ENCODE assay signal across 25 cellular contexts in genomic region chr18:59420244-59420643, GRCh38.
"Had no signal": no experiment of that assay in that cellular context is flagged by ENCODE, and none has a peak within 500 bp of the region (broad histone marks: within the 10 kb centered on the region; RNA-seq: fewer than 3 reads in every experiment).

No MANE protein-coding gene starts in this region.

- ATAC-seq: left lung; right lobe of liver; stimulated activated naive B cell treated with anti-CD40 and anti-IgM and Interleukin-4, amounts not matched to agents 10 μg/mL and 1 μg/mL and 100 μg/mL, for 72 hours had no signal

- FAIRE-seq: colon, keratinocyte had no signal

- H3K4me3 ChIP-seq: esophagus squamous epithelium, gastrocnemius medialis, heart right ventricle, left lung, lung, prostate gland, right lobe of liver, spleen, stomach, thoracic aorta, transverse colon had no signal

- H3K27ac Mint-ChIP-seq: naive B cell; stimulated activated naive B cell treated with anti-CD40 and anti-IgM and Interleukin-4, amounts not matched to agents 10 μg/mL and 1 μg/mL and 100 μg/mL, for 72 hours had no signal

- H3K4me1 Mint-ChIP-seq: naive B cell; stimulated activated naive B cell treated with anti-CD40 and anti-IgM and Interleukin-4, amounts not matched to agents 10 μg/mL and 1 μg/mL and 100 μg/mL, for 72 hours had no signal

- H3K27me3 ChIP-seq: right lobe of liver, transverse colon had no signal

- H3K4me1 ChIP-seq: esophagus squamous epithelium, gastrocnemius medialis, heart right ventricle, left lung, parathyroid adenoma, prostate gland, right lobe of liver, spleen, transverse colon had no signal

- H3K36me3 Mint-ChIP-seq: naive B cell; stimulated activated naive B cell treated with anti-CD40 and anti-IgM and Interleukin-4, amounts not matched to agents 10 μg/mL and 1 μg/mL and 100 μg/mL, for 72 hours had no signal

- DNase-seq: cerebellar nuclear complex; dermis blood vessel endothelial cell; esophagus squamous epithelium; gastrocnemius medialis; heart right ventricle; left lung; mesenchymal stem cell; naive B cell; occipital lobe; right lobe of liver; spleen; stimulated activated CD4-positive, alpha-beta T cell treated with anti-CD3 and anti-CD28 coated beads, Interleukin-15, amount 100 ng/mL, for 24 hours; stimulated activated CD4-positive, alpha-beta T cell treated with anti-CD3 and anti-CD28 coated beads, Interleukin-1b, Interleukin-23, amount 100 ng/mL, for 48 hours; stimulated activated CD4-positive, alpha-beta T cell treated with anti-CD3 and anti-CD28 coated beads, Interleukin-4, amount 100 ng/mL, for 24 hours; stimulated activated naive B cell treated with anti-CD40 and anti-IgM and Interleukin-4, amounts not matched to agents 10 μg/mL and 1 μg/mL and 100 μg/mL, for 72 hours; stomach; substantia nigra; transverse colon had no signal

- H3K4me3 Mint-ChIP-seq: nephron; stimulated activated naive B cell treated with anti-CD40 and anti-IgM and Interleukin-4, amounts not matched to agents 10 μg/mL and 1 μg/mL and 100 μg/mL, for 72 hours had no signal

- H3K36me3 ChIP-seq: esophagus squamous epithelium, gastrocnemius medialis, heart right ventricle, left lung, prostate gland, right lobe of liver, spleen, stomach, thoracic aorta, transverse colon had no signal

- H3K9me3 Mint-ChIP-seq: nephron; stimulated activated naive B cell treated with anti-CD40 and anti-IgM and Interleukin-4, amounts not matched to agents 10 μg/mL and 1 μg/mL and 100 μg/mL, for 72 hours had no signal

- H3K9me3 ChIP-seq: esophagus squamous epithelium, gastrocnemius medialis, heart right ventricle, left lung, prostate gland, right lobe of liver, spleen, stomach, thoracic aorta, transverse colon had no signal

- H3K27ac ChIP-seq: esophagus squamous epithelium, gastrocnemius medialis, heart right ventricle, left lung, parathyroid adenoma, prostate gland, right lobe of liver, spleen, stomach, thoracic aorta, transverse colon had no signal
